Comparison of ENCODE assay signal across 7 cellular contexts in the genomic region with DNA sequence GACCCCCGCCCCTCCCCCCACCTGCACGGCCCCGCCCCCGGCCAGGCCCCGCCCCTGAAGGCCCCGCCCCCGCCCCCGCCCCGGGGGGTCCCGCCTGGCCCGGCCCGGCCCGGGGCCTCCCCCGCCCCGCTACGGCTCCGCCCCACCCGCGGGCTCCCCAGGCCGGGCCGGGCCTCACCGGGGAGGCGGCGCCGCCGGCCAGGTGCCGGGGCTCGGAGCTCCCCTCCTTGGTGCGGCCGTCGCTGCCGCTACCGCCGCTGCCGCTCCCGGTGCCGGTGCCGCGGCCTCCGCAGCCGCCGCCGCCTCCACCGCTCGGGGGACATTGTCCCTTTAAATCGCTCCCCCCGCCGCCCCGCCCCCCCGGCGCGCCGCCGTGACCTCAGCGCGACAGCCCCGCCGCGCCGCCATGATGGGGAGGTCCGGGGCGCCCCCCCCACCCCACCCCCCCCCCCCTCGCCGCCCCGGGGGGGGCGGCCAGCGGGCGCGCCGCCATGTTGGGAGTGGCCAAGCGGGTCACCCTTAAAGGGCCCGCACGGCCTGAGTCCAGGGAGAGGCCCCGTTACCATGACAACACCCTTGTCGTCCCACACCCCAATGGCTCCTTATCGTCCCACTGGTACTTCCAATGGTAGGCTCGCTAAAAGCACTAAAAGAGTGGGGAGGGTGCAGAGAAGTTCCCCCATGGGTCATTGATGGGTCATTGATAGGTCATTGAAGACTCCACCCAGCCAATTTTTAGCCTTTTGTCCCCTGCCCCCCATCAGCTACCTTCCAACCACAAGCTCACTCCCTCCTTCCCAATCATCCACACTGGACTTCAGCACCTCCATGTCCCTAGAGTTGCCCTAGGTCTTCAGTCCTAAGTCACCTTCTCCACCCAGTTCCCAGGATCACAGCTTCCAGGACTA. TPM values are rescaled to one million over a fixed set of nuclear protein-coding genes. Genes with fewer than 3 reads are reported as not detected.
A peak's percentile ranks its signal among the peaks of the same experiment; 100 is the strongest.
DNase-seq lines count a peak whose midpoint lies in the region; ATAC-seq and TF ChIP-seq lines count a peak whose summit lies in the region.

A gene with protein sequence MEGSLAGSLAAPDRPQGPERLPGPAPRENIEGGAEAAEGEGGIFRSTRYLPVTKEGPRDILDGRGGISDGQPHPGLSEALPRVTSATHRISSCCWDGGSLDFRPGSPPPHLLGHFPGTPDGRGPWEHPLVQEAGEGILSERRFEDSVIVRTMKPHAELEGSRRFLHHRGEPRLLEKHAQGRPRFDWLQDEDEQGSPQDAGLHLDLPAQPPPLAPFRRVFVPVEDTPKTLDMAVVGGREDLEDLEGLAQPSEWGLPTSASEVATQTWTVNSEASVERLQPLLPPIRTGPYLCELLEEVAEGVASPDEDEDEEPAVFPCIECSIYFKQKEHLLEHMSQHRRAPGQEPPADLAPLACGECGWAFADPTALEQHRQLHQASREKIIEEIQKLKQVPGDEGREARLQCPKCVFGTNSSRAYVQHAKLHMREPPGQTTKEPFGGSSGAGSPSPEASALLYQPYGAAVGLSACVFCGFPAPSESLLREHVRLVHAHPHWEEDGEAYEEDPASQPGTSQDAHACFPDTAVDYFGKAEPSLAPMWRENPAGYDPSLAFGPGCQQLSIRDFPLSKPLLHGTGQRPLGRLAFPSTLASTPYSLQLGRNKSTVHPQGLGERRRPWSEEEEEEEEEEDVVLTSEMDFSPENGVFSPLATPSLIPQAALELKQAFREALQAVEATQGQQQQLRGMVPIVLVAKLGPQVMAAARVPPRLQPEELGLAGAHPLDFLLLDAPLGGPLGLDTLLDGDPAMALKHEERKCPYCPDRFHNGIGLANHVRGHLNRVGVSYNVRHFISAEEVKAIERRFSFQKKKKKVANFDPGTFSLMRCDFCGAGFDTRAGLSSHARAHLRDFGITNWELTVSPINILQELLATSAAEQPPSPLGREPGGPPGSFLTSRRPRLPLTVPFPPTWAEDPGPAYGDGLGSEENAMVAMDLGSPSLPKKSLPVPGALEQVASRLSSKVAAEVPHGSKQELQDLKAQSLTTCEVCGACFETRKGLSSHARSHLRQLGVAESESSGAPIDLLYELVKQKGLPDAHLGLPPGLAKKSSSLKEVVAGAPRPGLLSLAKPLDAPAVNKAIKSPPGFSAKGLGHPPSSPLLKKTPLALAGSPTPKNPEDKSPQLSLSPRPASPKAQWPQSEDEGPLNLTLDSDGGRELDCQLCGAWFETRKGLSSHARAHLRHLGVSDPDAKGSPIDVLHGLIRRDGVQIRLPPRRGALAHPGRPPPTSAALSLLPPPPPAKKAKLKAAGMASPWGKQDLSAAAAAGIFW (N-terminal part only) (minus strand): TSS at position 337 of the 908 bp plus-strand sequence. CDS start 1,649 bp downstream, outside the sequence.

- H3K27ac ChIP-seq in subcutaneous abdominal adipose tissue (ENCODE audit: low read depth, low read length) = peak within 1 kb of the TSS; percentile 16

- peaks cover 0 to 22% (median 5%) of the 10 kb centered on the region in 5 donors for H3K36me3 ChIP-seq in subcutaneous abdominal adipose tissue (ENCODE audit: control insufficient read depth in 5 of 5, insufficient read depth in 5 of 5, low read length in 5 of 5)

- H3K4me3 Mint-ChIP-seq in activated naive CD4-positive, alpha-beta T cell treated with anti-CD3 and anti-CD28 coated beads for 36 hours = peak within 1 kb of the TSS; percentile 75

- intact Hi-C loops in activated naive CD4-positive, alpha-beta T cell treated with anti-CD3 and anti-CD28 coated beads for 36 hours (cut with micrococcal nuclease) = loop anchor here (1.0 kb wide), 2 partner anchors 18 to 31 kb away; no protein-coding TSS in a partner anchor

- no peaks in the 10 kb centered on the region for H3K9me3 Mint-ChIP-seq in activated naive CD4-positive, alpha-beta T cell treated with anti-CD3 and anti-CD28 coated beads for 36 hours

- H3K4me1 ChIP-seq in subcutaneous abdominal adipose tissue (ENCODE audit: control insufficient read depth in 5 of 5, insufficient read depth in 5 of 5, low read length in 5 of 5) = peaks cover 1 to 29% (median 21%) of the 10 kb centered on the region in 5 donors

- H3K36me3 Mint-ChIP-seq in activated naive CD4-positive, alpha-beta T cell treated with anti-CD3 and anti-CD28 coated beads for 36 hours (ENCODE audit: low read depth) = peaks cover 22% of the 10 kb centered on the region

- H3K9me3 ChIP-seq in subcutaneous abdominal adipose tissue (ENCODE audit: control insufficient read depth in 5 of 5, low read length in 5 of 5) = no peaks in the 10 kb centered on the region

- ATAC-seq in HG03442 (IDR thresholded peaks at IDR 0.05; ENCODE audit: unreplicated experiment) = peak; percentile 52

- H3K4me1 Mint-ChIP-seq in activated naive CD4-positive, alpha-beta T cell treated with anti-CD3 and anti-CD28 coated beads for 36 hours (ENCODE audit: low read depth) = peaks cover 15% of the 10 kb centered on the region

- no peak for TF ChIP-seq CTCF in GM12865 (IDR thresholded peaks at IDR 0.05; ENCODE audit: insufficient read depth, low read depth, low read length, missing control alignments)

- peak within 1 kb of the TSS; percentile 74 for H3K27ac Mint-ChIP-seq in activated naive CD4-positive, alpha-beta T cell treated with anti-CD3 and anti-CD28 coated beads for 36 hours

- H3K9ac ChIP-seq in subcutaneous abdominal adipose tissue (ENCODE audit: low read length in 5 of 5) = peak within 1 kb of the TSS in 4 of 5 donors; percentile 50 to 73 (median 60)

- CTCF ChIA-PET in activated naive CD4-positive, alpha-beta T cell treated with anti-CD3 and anti-CD28 coated beads for 36 hours (lab: Charles Lee) = interaction anchor here (0.8 to 1.3 kb wide), 2 partner anchors 31 to 106 kb away, joined by 3 to 8 read pairs; a partner anchor contains a TSS

- in situ Hi-C loops in SK-MEL-5 (cut with HindIII; ENCODE audit: low pct_unique_long_range_greater_than_20kb, low sequenced_read_pairs) = no loop called here

- DNase-seq in GM12865 (ENCODE audit: low read depth) (peak; percentile 84), SK-MEL-5 (ENCODE audit: low read depth, low spot score) (peak; percentile 71), globus pallidus (ENCODE audit: low spot score) (peak; percentile 58), nucleus accumbens (lab: John Stamatoyannopoulos, UW) (peak in 52 of 56 donors; percentile 8 to 85 (median 60))
- peak; percentile 80 for DNase-seq in activated naive CD4-positive, alpha-beta T cell treated with anti-CD3 and anti-CD28 coated beads for 36 hours

- H3K4me3 ChIP-seq in GM12865 (ENCODE audit: low read depth, low read length) = peak within 1 kb of the TSS; percentile 65
- H3K4me3 ChIP-seq in subcutaneous abdominal adipose tissue (ENCODE audit: low read depth in 1 of 5, low read length in 5 of 5) = peak within 1 kb of the TSS; percentile 42 to 70 (median 59)

- no peaks in the 10 kb centered on the region for H3K27me3 Mint-ChIP-seq in activated naive CD4-positive, alpha-beta T cell treated with anti-CD3 and anti-CD28 coated beads for 36 hours (ENCODE audit: low read depth)

- H3K27me3 ChIP-seq in subcutaneous abdominal adipose tissue (ENCODE audit: control insufficient read depth in 5 of 5, insufficient read depth in 4 of 5, low read length in 5 of 5) = peaks cover 0 to 8% (median 0%) of the 10 kb centered on the region in 5 donors

RNA-seq across cellular contexts. Expression of the gene that starts here (rescaled TPM):
- 3.4 and 3.6 TPM in 2 replicates for total RNA-seq in SK-MEL-5 (2014; rRNA removed; shearing (Covaris generic))
- 29.9 and 42.7 TPM in 2 replicates for polyA plus RNA-seq in SK-MEL-5 (2015; cell fraction: cytosol; rRNA removed)
- polyA plus RNA-seq in SK-MEL-5 (2015; cell fraction: nucleus; rRNA removed) = 29.9 and 64.8 TPM in 2 replicates
- total RNA-seq in activated naive CD4-positive, alpha-beta T cell treated with anti-CD3 and anti-CD28 coated beads for 36 hours = 10 to 100 TPM; 16.5 to 16.7 TPM

Comparison
In these comparisons a context has a peak if more than half of its experiments do, and no peak if none do; other contexts are left out.
1. Peak in every context shown above with its lines: DNase-seq, ATAC-seq, H3K4me3 ChIP-seq and H3K27ac ChIP-seq.